In genomic region chr4:3316146-3316545, GRCh38 we compare ENCODE assay signal across 12 cellular contexts.
"Had no signal": no experiment of that assay in that cellular context is flagged by ENCODE, and none has a peak within 500 bp of the region (broad histone marks: within the 10 kb centered on the region; RNA-seq: fewer than 3 reads in every experiment).

No MANE protein-coding gene starts in this region.

- H3K9me3 Mint-ChIP-seq: activated naive CD4-positive, alpha-beta T cell treated with anti-CD3 and anti-CD28 coated beads, Interleukin-2, amount 10 ng/mL, durations not matched to agents 7 days and 5 days; neural progenitor cell; stimulated activated naive CD8-positive, alpha-beta T cell treated with anti-CD3 and anti-CD28 coated beads, Interleukin-15, Interleukin-2, amounts not matched to agents 100 ng/mL and 50 ng/mL, for 24 hours had no signal

- H3K36me3 Mint-ChIP-seq: activated naive CD4-positive, alpha-beta T cell treated with anti-CD3 and anti-CD28 coated beads, Interleukin-2, amount 10 ng/mL, durations not matched to agents 7 days and 5 days had no signal

- H3K9me3 ChIP-seq: sigmoid colon had no signal

- H3K36me3 ChIP-seq: neural progenitor cell had no signal

- FAIRE-seq: TTC549 had no signal

- H3K27me3 Mint-ChIP-seq: stimulated activated naive CD8-positive, alpha-beta T cell treated with anti-CD3 and anti-CD28 coated beads, Interleukin-15, Interleukin-2, amounts not matched to agents 100 ng/mL and 50 ng/mL, for 24 hours had no signal

- ATAC-seq: activated CD4-positive, CD25-positive, alpha-beta regulatory T cell treated with anti-CD3 and anti-CD28 coated beads, Interleukin-2, amount 50 U/mL, for 24 hours had no signal

- H3K4me3 Mint-ChIP-seq: activated naive CD4-positive, alpha-beta T cell treated with anti-CD3 and anti-CD28 coated beads, Interleukin-2, amount 10 ng/mL, durations not matched to agents 7 days and 5 days; neural progenitor cell; stimulated activated naive CD8-positive, alpha-beta T cell treated with anti-CD3 and anti-CD28 coated beads, Interleukin-15, Interleukin-2, amounts not matched to agents 100 ng/mL and 50 ng/mL, for 24 hours had no signal

- H3K4me1 Mint-ChIP-seq: activated naive CD4-positive, alpha-beta T cell treated with anti-CD3 and anti-CD28 coated beads, Interleukin-2, amount 10 ng/mL, durations not matched to agents 7 days and 5 days had no signal

- H3K9ac ChIP-seq: neural progenitor cell had no signal

- DNase-seq: activated CD4-positive, alpha-beta T cell treated with anti-CD3 and anti-CD28 coated beads, Interleukin-2, amount 50 U/mL, for 48 hours; activated naive CD4-positive, alpha-beta T cell treated with anti-CD3 and anti-CD28 coated beads, Interleukin-2, amount 10 ng/mL, durations not matched to agents 7 days and 5 days; central memory CD4-positive, alpha-beta T cell; effector memory CD4-positive, alpha-beta T cell; SHP77 treated with DMSO at 0.1 percent for 48 hours; sigmoid colon; stimulated activated CD4-positive, alpha-beta T cell treated with anti-CD3 and anti-CD28 coated beads, Interleukin-12 subunit alpha, Interleukin-12 subunit beta, amount 100 ng/mL, for 4 hours; T-helper 2 cell had no signal

- H3K27me3 ChIP-seq: neural progenitor cell, sigmoid colon had no signal

- H3K27ac ChIP-seq: neural progenitor cell, sigmoid colon had no signal

- H3K27ac Mint-ChIP-seq: activated naive CD4-positive, alpha-beta T cell treated with anti-CD3 and anti-CD28 coated beads, Interleukin-2, amount 10 ng/mL, durations not matched to agents 7 days and 5 days; neural progenitor cell; stimulated activated naive CD8-positive, alpha-beta T cell treated with anti-CD3 and anti-CD28 coated beads, Interleukin-15, Interleukin-2, amounts not matched to agents 100 ng/mL and 50 ng/mL, for 24 hours had no signal

- H3K4me3 ChIP-seq: neural progenitor cell, sigmoid colon had no signal
